1 cellular context compared by ENCODE assay signal in the genomic region with DNA sequence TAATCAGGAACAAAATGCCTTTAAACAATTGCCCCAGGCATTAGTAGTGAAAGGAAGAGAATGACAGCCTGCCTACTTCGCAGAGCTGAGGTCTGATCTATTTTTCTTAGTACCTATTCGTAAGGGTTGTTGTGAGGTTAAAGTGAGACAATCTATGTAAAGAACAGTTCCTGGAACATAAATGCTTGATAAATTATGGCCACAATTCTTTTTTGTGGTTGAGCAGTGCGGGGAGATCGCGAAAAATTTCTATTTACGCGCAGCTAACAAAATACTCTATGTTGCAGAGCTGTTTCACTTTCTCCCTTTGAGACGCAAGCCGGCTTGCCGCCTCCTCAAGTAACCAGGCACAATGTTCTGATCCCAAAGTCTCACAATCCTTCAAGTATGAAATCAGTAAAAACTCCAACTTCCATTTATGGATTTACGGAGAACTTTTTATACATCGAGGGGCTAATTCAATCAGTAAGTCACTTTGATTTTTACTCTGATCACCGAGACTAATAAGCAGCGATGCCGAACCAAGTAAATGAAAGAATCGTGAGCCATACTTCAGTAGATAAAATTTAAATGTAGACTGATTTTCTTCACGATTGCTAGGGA.
TF ChIP-seq lines count a peak whose summit lies in the region.

No MANE protein-coding gene starts in this region.

TF ChIP-seq in HCT116, 20 proteins besides CTCF, POLR2A, EP300 and RAD21 (continued from another document):
- TF ChIP-seq EZH2phosphoT487 (IDR thresholded peaks at IDR 0.05; ENCODE audit: borderline replicate concordance) (no peak), CBX3 (IDR thresholded peaks at IDR 0.05; ENCODE audit: low read depth) (no peak), ELF1 (IDR thresholded peaks at IDR 0.05; ENCODE audit: borderline replicate concordance, low read depth) (no peak), SP1 (IDR thresholded peaks at IDR 0.05; ENCODE audit: low read depth) (no peak), CEBPB (IDR thresholded peaks at IDR 0.05; ENCODE audit: low read depth) (no peak)
- TF ChIP-seq, protein P1, sequence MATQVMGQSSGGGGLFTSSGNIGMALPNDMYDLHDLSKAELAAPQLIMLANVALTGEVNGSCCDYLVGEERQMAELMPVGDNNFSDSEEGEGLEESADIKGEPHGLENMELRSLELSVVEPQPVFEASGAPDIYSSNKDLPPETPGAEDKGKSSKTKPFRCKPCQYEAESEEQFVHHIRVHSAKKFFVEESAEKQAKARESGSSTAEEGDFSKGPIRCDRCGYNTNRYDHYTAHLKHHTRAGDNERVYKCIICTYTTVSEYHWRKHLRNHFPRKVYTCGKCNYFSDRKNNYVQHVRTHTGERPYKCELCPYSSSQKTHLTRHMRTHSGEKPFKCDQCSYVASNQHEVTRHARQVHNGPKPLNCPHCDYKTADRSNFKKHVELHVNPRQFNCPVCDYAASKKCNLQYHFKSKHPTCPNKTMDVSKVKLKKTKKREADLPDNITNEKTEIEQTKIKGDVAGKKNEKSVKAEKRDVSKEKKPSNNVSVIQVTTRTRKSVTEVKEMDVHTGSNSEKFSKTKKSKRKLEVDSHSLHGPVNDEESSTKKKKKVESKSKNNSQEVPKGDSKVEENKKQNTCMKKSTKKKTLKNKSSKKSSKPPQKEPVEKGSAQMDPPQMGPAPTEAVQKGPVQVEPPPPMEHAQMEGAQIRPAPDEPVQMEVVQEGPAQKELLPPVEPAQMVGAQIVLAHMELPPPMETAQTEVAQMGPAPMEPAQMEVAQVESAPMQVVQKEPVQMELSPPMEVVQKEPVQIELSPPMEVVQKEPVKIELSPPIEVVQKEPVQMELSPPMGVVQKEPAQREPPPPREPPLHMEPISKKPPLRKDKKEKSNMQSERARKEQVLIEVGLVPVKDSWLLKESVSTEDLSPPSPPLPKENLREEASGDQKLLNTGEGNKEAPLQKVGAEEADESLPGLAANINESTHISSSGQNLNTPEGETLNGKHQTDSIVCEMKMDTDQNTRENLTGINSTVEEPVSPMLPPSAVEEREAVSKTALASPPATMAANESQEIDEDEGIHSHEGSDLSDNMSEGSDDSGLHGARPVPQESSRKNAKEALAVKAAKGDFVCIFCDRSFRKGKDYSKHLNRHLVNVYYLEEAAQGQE (IDR thresholded peaks at IDR 0.05; ENCODE audit: low read depth): no peak
- TF ChIP-seq, protein P2, sequence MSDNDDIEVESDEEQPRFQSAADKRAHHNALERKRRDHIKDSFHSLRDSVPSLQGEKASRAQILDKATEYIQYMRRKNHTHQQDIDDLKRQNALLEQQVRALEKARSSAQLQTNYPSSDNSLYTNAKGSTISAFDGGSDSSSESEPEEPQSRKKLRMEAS (IDR thresholded peaks at IDR 0.05): no peak
